In the genomic region with DNA sequence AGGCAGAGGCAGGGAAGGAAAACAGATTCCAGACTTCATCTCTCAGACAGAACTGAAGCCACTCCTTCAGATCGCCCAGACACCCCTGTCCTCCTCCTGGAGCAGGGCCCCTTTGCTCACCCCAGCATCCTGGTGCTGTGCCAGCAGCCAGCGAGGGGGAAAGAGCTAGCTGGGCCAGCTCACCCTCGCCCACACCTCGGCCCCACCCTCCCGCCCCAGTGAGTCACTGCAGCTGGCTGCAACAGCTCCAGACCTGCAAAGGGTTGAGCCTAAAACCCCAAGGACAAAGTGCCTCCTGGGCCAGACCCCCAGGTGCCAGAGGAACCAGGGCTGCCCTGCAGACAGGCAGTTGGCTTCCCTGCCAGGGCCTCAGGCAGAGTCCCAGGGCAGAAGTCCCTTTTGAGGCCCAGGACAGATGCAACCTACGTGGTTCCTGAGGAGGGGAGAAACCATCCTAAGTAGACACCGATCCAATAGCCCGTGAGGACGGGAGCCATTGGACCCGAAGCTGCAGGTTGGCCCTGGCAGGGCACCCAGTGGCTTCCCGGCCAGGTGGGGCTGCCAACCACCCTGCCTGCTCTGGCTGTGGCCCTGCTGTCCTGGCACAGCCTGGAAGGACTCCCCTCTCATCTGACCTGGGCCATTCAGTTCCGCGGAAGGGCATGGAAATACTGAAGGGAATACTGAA, we compare ENCODE assay signal across 8 cellular contexts. TPM values are rescaled to one million over a fixed set of nuclear protein-coding genes. Genes with fewer than 3 reads are reported as not detected.
DNase-seq lines count a peak whose midpoint lies in the region; ATAC-seq and TF ChIP-seq lines count a peak whose summit lies in the region.

No MANE protein-coding gene starts in this region.

- no peaks in the 10 kb centered on the region for H3K27me3 ChIP-seq in heart right ventricle
- H3K27me3 ChIP-seq in skeletal muscle satellite cell (ENCODE audit: control insufficient read depth, insufficient read depth, low read length) = no peaks in the 10 kb centered on the region

- H3K9me3 ChIP-seq in heart right ventricle (no peaks in the 10 kb centered on the region), skeletal muscle satellite cell (replicated peaks; ENCODE audit: low read length) (no peaks in the 10 kb centered on the region)

- no peak overlapping the region for H3K4me3 Mint-ChIP-seq in WTC11

- TF ChIP-seq CTCF in heart right ventricle (IDR thresholded peaks at IDR 0.05) = no peak
- no peak for TF ChIP-seq CTCF in WTC11 (IDR thresholded peaks at IDR 0.05)

- peaks cover 36% of the 10 kb centered on the region for H3K4me1 Mint-ChIP-seq in WTC11

- intact Hi-C loops in heart right ventricle (cut with DNase I) = no loop called here

- CTCF ChIA-PET in WTC11 (lab: Charles Lee) = interaction anchor here (1.1 to 13.3 kb wide), 5 partner anchors 12 to 145 kb away, joined by 3 to 552 read pairs (median 7); partner anchors contain the start of gene SCGB1A1

- 12 to 17% methylated on average over 13 of the region's 13 CpGs for WGBS in heart right ventricle, 2 donors

- H3K36me3 ChIP-seq in heart right ventricle = peaks cover 0 to 43% (median 17%) of the 10 kb centered on the region in 9 donors
- H3K36me3 ChIP-seq in skeletal muscle satellite cell (ENCODE audit: insufficient read depth, low read length) = peaks cover 65% of the 10 kb centered on the region

- DNase-seq in DMS79 (lab: John Stamatoyannopoulos, UW) = peak; percentile 77
- peak; percentile 16 for DNase-seq in NCI-H446 treated with DMSO at 0.1 percent for 48 hours (lab: John Stamatoyannopoulos, UW)
- peak; percentile 58 for DNase-seq in activated T-helper 9 cell treated with anti-CD3 and anti-CD28 coated beads, Interleukin-2, amount 50 U/mL, for 16 hours (ENCODE audit: low read depth)
- peak; percentile 58 to 73 for DNase-seq in heart right ventricle
- no peak for DNase-seq in WTC11 (ENCODE audit: low spot score)
- no peak for DNase-seq in cerebellum (ENCODE audit: low spot score)

- H3K27ac Mint-ChIP-seq in WTC11 = no peak overlapping the region

- H3K27me3 Mint-ChIP-seq in WTC11 (ENCODE audit: low read depth) = peaks cover 34% of the 10 kb centered on the region

- ATAC-seq in heart right ventricle (peak in 6 of 8 donors; percentile 1 to 55 (median 30)), WTC11 (no peak), HG02678 (IDR thresholded peaks at IDR 0.05; ENCODE audit: unreplicated experiment) (no peak)

- peak overlapping the region; percentile 66 for H3K9ac ChIP-seq in skeletal muscle satellite cell (ENCODE audit: low read depth, low read length)

- POLR2A ChIA-PET in WTC11 (lab: Charles Lee) = no interaction called here

- H3K4me3 ChIP-seq in heart right ventricle (peak overlapping the region in 8 of 10 donors; percentile 5 to 100 (median 99)), skeletal muscle satellite cell (ENCODE audit: low read length) (peak overlapping the region; percentile 62)

- H3K9me3 Mint-ChIP-seq in WTC11 = no peaks in the 10 kb centered on the region

- peak overlapping the region; percentile 96 for H3K4me2 ChIP-seq in skeletal muscle satellite cell (ENCODE audit: low read length)

- H3K4me1 ChIP-seq in heart right ventricle (peaks cover 62 to 91% (median 85%) of the 10 kb centered on the region in 9 donors), skeletal muscle satellite cell (ENCODE audit: control insufficient read depth, insufficient read depth, low read length) (peaks cover 72% of the 10 kb centered on the region)

- no peaks in the 10 kb centered on the region for H3K36me3 Mint-ChIP-seq in WTC11

- peak overlapping the region; percentile 44 to 100 (median 99) for H3K27ac ChIP-seq in heart right ventricle

TF ChIP-seq in WTC11, 78 proteins besides CTCF, POLR2A, EP300 and RAD21:
- TF ChIP-seq ZNF671 (CRISPR knock-in tag; IDR thresholded peaks at IDR 0.05) = no peak
- no peak for TF ChIP-seq NR1H2 (CRISPR knock-in tag; IDR thresholded peaks at IDR 0.05)
- TF ChIP-seq ERG (CRISPR knock-in tag; IDR thresholded peaks at IDR 0.05) = no peak
- no peak for TF ChIP-seq SMAD3 (CRISPR knock-in tag; IDR thresholded peaks at IDR 0.05; ENCODE audit: borderline replicate concordance)
- no peak for TF ChIP-seq ZNF396 (CRISPR knock-in tag; IDR thresholded peaks at IDR 0.05; ENCODE audit: borderline replicate concordance)
- no peak for TF ChIP-seq CDX4 (CRISPR knock-in tag; IDR thresholded peaks at IDR 0.05; ENCODE audit: borderline replicate concordance)

RNA-seq across cellular contexts. Expression of gene AHNAK, which starts 7.2 kb away (rescaled TPM):
- total RNA-seq in heart right ventricle (100 to 1,000 TPM; 259 to 447 (median 386) TPM), WTC11 (2021) (10.9 to 21.0 TPM (median 11.5 TPM) in 3 replicates), cerebellum (57.3 TPM)
- 100 to 1,000 TPM; 101 to 113 TPM for polyA plus RNA-seq in heart right ventricle
- total RNA-seq in skeletal muscle satellite cell (2012; rRNA removed) = 722 and 788 TPM in 2 replicates

RNA-seq across cellular contexts. Expression of gene EEF1G, which starts 34.3 kb away (rescaled TPM):
- 1,000 to 10,000 TPM in 5 of 10 donors, 100 to 1,000 TPM in 5; 784 to 1,131 (median 1,002) TPM for total RNA-seq in heart right ventricle
- 1,000 to 10,000 TPM in 1 of 2 donors, 100 to 1,000 TPM in 1; 555 to 1,173 TPM for polyA plus RNA-seq in heart right ventricle
- total RNA-seq in skeletal muscle satellite cell (2012; rRNA removed) = 999 and 1,397 TPM in 2 replicates
- total RNA-seq in WTC11 (2021) = 1,667 to 1,857 TPM (median 1,846 TPM) in 3 replicates
- total RNA-seq in cerebellum = 784 TPM

RNA-seq across cellular contexts. Expression of gene TUT1, which starts 51.9 kb away (rescaled TPM):
- total RNA-seq in heart right ventricle (10 to 100 TPM in 8 of 10 donors, 1 to 10 TPM in 2; 8.2 to 17.9 (median 12.3) TPM), WTC11 (2021) (35.3 to 40.0 TPM (median 37.3 TPM) in 3 replicates), cerebellum (6.3 TPM)
- polyA plus RNA-seq in heart right ventricle = 10 to 100 TPM in 1 of 2 donors, 1 to 10 TPM in 1; 9.3 to 19.2 TPM
- 6.1 and 8.1 TPM in 2 replicates for total RNA-seq in skeletal muscle satellite cell (2012; rRNA removed)

Comparison
In these comparisons a context has a peak if more than half of its experiments do, and no peak if none do; other contexts are left out.
1. DNase-seq: peak in DMS79 (single experiment), NCI-H446 treated with DMSO at 0.1 percent for 48 hours (single experiment), activated T-helper 9 cell treated with anti-CD3 and anti-CD28 coated beads, Interleukin-2, amount 50 U/mL, for 16 hours (single experiment) and heart right ventricle (2 of 2); none in WTC11 (single experiment) and cerebellum (single experiment).
2. ATAC-seq: peak in heart right ventricle (6 of 8); none in WTC11 (single experiment) and HG02678 (single experiment).